In the genomic region with DNA sequence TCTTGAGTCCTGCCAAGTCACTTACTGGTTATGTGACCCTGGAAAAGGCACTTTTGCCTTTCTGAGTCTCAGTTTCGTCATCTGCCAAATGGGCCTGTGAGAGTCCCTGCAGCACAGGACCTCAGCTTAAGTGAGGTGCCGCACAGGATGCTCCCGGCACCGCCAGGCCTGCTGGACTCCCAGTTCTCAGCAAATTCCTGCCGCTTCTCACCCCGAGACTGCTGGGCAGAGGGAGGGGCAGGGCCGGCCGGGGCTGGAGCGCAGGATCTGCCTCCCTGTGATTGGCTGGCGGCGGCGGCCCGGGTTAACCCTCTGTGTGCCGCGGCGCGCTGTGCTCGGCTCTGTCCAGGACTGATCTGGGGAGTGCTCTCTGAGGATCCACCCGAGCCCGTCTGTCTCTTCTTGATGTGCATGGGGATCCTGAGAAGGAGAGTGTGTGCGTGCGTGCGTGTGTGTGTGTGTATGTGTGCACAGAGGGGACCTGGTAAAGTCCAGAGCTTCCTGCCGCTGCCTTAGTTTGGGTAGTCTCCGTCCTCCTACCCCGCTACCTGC, we compare ENCODE assay signal across 8 cellular contexts. TPM values are rescaled to one million over a fixed set of nuclear protein-coding genes. Genes with fewer than 3 reads are reported as not detected.
DNase-seq lines count a peak whose midpoint lies in the region; ATAC-seq, FAIRE-seq and TF ChIP-seq lines count a peak whose summit lies in the region.

No MANE protein-coding gene starts in this region.

- TF ChIP-seq POLR2A in heart left ventricle (IDR thresholded peaks at IDR 0.05), result no peak

- ATAC-seq in GM18867 (IDR thresholded peaks at IDR 0.05; ENCODE audit: unreplicated experiment) (peak; percentile 28), heart left ventricle (peak; percentile 89 to 91 (median 90)), pancreas (peak; percentile 82 to 93 (median 90)), GM19328 (IDR thresholded peaks at IDR 0.05; ENCODE audit: unreplicated experiment) (no peak)
- ATAC-seq in activated naive CD8-positive, alpha-beta T cell treated with anti-CD3 and anti-CD28 coated beads, Interleukin-2, amount 50 U/mL, for 24 hours, result peak; percentile 57

- H3K27me3 ChIP-seq in heart left ventricle, result no peaks in the 10 kb centered on the region
- no peaks in the 10 kb centered on the region for H3K27me3 ChIP-seq in pancreas

- FAIRE-seq in pancreas (lab: Jason Lieb, UNC), result no peak

- TF ChIP-seq CTCF in heart left ventricle (IDR thresholded peaks at IDR 0.05), result peak in 6 of 12 donors; percentile 7 to 41 (median 32)
- peak in 2 of 4 donors; percentile 7 to 51 for TF ChIP-seq CTCF in pancreas (IDR thresholded peaks at IDR 0.05)

- H3K4me1 ChIP-seq in heart left ventricle, result peaks cover 0 to 47% (median 36%) of the 10 kb centered on the region in 12 donors
- H3K4me1 ChIP-seq in pancreas, result peaks cover 0 to 28% (median 8%) of the 10 kb centered on the region in 3 donors

- H3K9me3 Mint-ChIP-seq in activated naive CD8-positive, alpha-beta T cell treated with anti-CD3 and anti-CD28 coated beads, Interleukin-2, amount 50 U/mL, for 24 hours, result no peaks in the 10 kb centered on the region

- WGBS in heart left ventricle, 4 donors, result 12 to 25% (median 20%) methylated on average over 17 to 26 of the region's 26 CpGs
- WGBS in pancreas, 2 donors, result 2 to 3% methylated on average over 26 of the region's 26 CpGs

- intact Hi-C loops in heart left ventricle (cut with DNase I), result loop anchor here (1.0 to 5.0 kb wide), 8 partner anchors 17 to 115 kb away; partner anchors contain the start of gene PSMD9 (in 2 of the 10)
- intact Hi-C loops in pancreas (cut with DNase I), result no loop called here

- H3K27me3 Mint-ChIP-seq in activated naive CD8-positive, alpha-beta T cell treated with anti-CD3 and anti-CD28 coated beads, Interleukin-2, amount 50 U/mL, for 24 hours, result no peaks in the 10 kb centered on the region

- H3K9me3 ChIP-seq in heart left ventricle, result no peaks in the 10 kb centered on the region
- H3K9me3 ChIP-seq in pancreas, result no peaks in the 10 kb centered on the region

- H3K36me3 ChIP-seq in heart left ventricle (peaks cover 6 to 78% (median 65%) of the 10 kb centered on the region in 9 donors), pancreas (peaks cover 6 to 46% (median 29%) of the 10 kb centered on the region in 3 donors)

- peaks cover 28% of the 10 kb centered on the region for H3K36me3 Mint-ChIP-seq in activated naive CD8-positive, alpha-beta T cell treated with anti-CD3 and anti-CD28 coated beads, Interleukin-2, amount 50 U/mL, for 24 hours (ENCODE audit: low read depth)

- H3K27ac Mint-ChIP-seq in activated naive CD8-positive, alpha-beta T cell treated with anti-CD3 and anti-CD28 coated beads, Interleukin-2, amount 50 U/mL, for 24 hours, result no peak overlapping the region

- peak; percentile 93 for DNase-seq in AG20443 (ENCODE audit: low spot score)
- peak; percentile 42 for DNase-seq in NCI-H2196 treated with DMSO at 0.1 percent for 48 hours (lab: John Stamatoyannopoulos, UW; ENCODE audit: unreplicated experiment)
- DNase-seq in activated naive CD8-positive, alpha-beta T cell treated with anti-CD3 and anti-CD28 coated beads, Interleukin-2, amount 50 U/mL, for 24 hours, result peak; percentile 56
- DNase-seq in heart left ventricle, result peak; percentile 76 to 88 (median 79)
- peak; percentile 79 to 94 (median 84) for DNase-seq in pancreas
- DNase-seq in SKM-1 (lab: John Stamatoyannopoulos, UW; ENCODE audit: unreplicated experiment), result no peak

- H3K4me1 Mint-ChIP-seq in activated naive CD8-positive, alpha-beta T cell treated with anti-CD3 and anti-CD28 coated beads, Interleukin-2, amount 50 U/mL, for 24 hours, result peaks cover 32% of the 10 kb centered on the region

- peak overlapping the region; percentile 80 for H3K4me3 Mint-ChIP-seq in activated naive CD8-positive, alpha-beta T cell treated with anti-CD3 and anti-CD28 coated beads, Interleukin-2, amount 50 U/mL, for 24 hours

- peak overlapping the region in 11 of 12 donors; percentile 23 to 82 (median 64) for H3K27ac ChIP-seq in heart left ventricle
- H3K27ac ChIP-seq in pancreas, result peak overlapping the region in 3 of 4 donors; percentile 11 to 64 (median 30)

- H3K4me3 ChIP-seq in heart left ventricle, result peak overlapping the region; percentile 20 to 76 (median 58)
- peak overlapping the region; percentile 40 to 77 (median 62) for H3K4me3 ChIP-seq in pancreas

RNA-seq across cellular contexts. Expression of gene SETD1B, which starts 8.6 kb away (rescaled TPM):
- total RNA-seq in heart left ventricle (10 to 100 TPM in 5 of 9 donors, 1 to 10 TPM in 4; 6.2 to 17.0 (median 12.0) TPM), pancreas (10 to 100 TPM; 10.5 to 16.3 (median 12.2) TPM)
- polyA plus RNA-seq in heart left ventricle (1 to 10 TPM; 6.9 to 7.2 TPM), pancreas (10 to 100 TPM in 1 of 2 donors, 1 to 10 TPM in 1; 9.2 to 18.5 TPM)

RNA-seq across cellular contexts. Expression of gene RHOF, which starts 18.9 kb away (rescaled TPM):
- total RNA-seq in heart left ventricle (10 to 100 TPM; 18.8 to 45.2 (median 26.6) TPM), pancreas (10 to 100 TPM in 1 of 6 donors, 1 to 10 TPM in 5; 3.6 to 12.6 (median 4.9) TPM)
- polyA plus RNA-seq in heart left ventricle (10 to 100 TPM; 18.8 to 23.8 TPM), pancreas (1 to 10 TPM; 2.8 to 5.6 TPM)

RNA-seq across cellular contexts. Expression of gene HPD, which starts 46.3 kb away (rescaled TPM):
- total RNA-seq in heart left ventricle (1 to 10 TPM in 7 of 9 donors, under 1 TPM in 2; 0.36 to 2.2 (median 1.5) TPM), pancreas (1 to 10 TPM in 5 of 6 donors, under 1 TPM in 1; 0.71 to 3.0 (median 1.9) TPM)
- polyA plus RNA-seq in heart left ventricle (1 to 10 TPM in 1 of 2 donors, under 1 TPM in 1; 0.55 to 1.1 TPM), pancreas (1 to 10 TPM; 2.8 to 3.9 TPM)

Comparison
In these comparisons a context has a peak if more than half of its experiments do, and no peak if none do; other contexts are left out.
1. intact Hi-C loops: an anchor here in heart left ventricle (1.0 to 5.0 kb wide); none called in pancreas.